In genomic region chr7:116653646-116654045, GRCh38 we compare ENCODE assay signal across 13 cellular contexts.
"Had no signal": no experiment of that assay in that cellular context is flagged by ENCODE, and none has a peak within 500 bp of the region (broad histone marks: within the 10 kb centered on the region; RNA-seq: fewer than 3 reads in every experiment).

No MANE protein-coding gene starts in this region.

- ATAC-seq: natural killer cell, WTC11 had no signal

- H3K36me3 ChIP-seq: ascending aorta, cardiac muscle cell, colonic mucosa, uterus had no signal

- H3K4me3 ChIP-seq: ascending aorta, cardiac muscle cell, colonic mucosa, testis, uterus had no signal

- H3K9me3 ChIP-seq: ascending aorta, colonic mucosa, testis, uterus had no signal

- H3K27ac ChIP-seq: cardiac muscle cell, colonic mucosa, testis, uterus had no signal

- DNase-seq: activated CD4-positive, alpha-beta T cell treated with anti-CD3 and anti-CD28 coated beads, Interleukin-2, amount 10 ng/mL, durations not matched to agents 24 days and 14 days; activated naive CD4-positive, alpha-beta T cell treated with Interleukin-2 at 50 U/mL for 16 hours; activated naive CD8-positive, alpha-beta T cell treated with anti-CD3 and anti-CD28 coated beads, Interleukin-2, amount 50 U/mL, for 24 hours; colonic mucosa; hippocampal formation; natural killer cell; nucleus accumbens; stimulated activated CD4-positive, alpha-beta T cell treated with anti-CD3 and anti-CD28 coated beads, Interleukin-4, amount 100 ng/mL, for 1 hour; testis; uterus had no signal

- H3K27me3 ChIP-seq: ascending aorta, cardiac muscle cell, colonic mucosa, testis, uterus had no signal

- H3K4me1 ChIP-seq: ascending aorta, colonic mucosa, testis, uterus had no signal
